ENCODE assay signal across 10 cellular contexts in the genomic region with DNA sequence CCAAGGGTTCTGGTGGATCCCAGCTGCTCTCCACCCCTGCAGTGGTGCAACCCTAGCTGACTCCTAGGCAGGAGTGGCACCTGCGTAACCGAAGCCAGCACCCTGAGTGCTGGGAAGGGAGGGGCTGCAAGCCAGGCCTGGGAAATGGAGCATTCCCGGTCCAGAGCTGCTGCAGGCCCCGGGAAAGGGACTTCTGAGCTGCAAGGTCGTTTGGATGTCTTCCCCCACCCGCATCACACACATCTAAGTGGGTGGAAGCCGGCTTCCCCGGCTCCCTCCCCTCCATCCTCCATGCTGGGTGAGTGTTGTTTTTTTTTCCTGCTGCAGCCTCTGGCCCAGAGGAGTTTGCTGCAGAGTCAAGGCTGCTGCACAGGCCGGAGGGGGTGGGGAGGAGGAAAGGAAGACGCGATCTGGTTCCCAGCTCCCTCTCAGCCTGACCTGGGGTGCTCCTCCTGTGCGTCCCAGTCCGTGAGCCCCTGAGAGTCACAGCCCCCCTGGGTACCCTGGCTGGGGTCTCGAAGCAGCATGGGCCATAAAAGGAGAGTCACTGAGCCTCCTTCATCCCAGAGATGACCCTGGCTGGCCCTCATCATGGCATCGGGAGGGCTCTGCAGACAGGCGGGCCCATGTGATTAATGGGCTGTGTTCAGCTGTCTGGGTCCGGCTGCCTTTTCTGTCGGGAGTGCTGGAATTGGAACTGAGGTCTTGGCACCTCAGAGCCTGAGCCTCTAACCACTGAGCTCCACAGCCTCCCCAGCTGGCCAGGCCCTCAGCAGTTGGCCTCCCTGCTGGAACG. TPM values are rescaled to one million over a fixed set of nuclear protein-coding genes. Genes with fewer than 3 reads are reported as not detected.
A peak's percentile ranks its signal among the peaks of the same experiment; 100 is the strongest.
DNase-seq lines count a peak whose midpoint lies in the region; TF ChIP-seq lines count a peak whose summit lies in the region.
"Had no signal": no experiment of that assay in that cellular context is flagged by ENCODE, and none has a peak within 500 bp of the region (broad histone marks: within the 10 kb centered on the region; RNA-seq: fewer than 3 reads in every experiment).

No MANE protein-coding gene starts in this region.

- H3K36me3 Mint-ChIP-seq in nephron (ENCODE audit: low read depth) = peaks cover 22% of the 10 kb centered on the region

- H3K4me3 ChIP-seq in ascending aorta (peak overlapping the region in 1 of 2 donors; percentile 5), cardiac muscle cell (no peak overlapping the region), tibial artery (no peak overlapping the region)

- H3K27ac ChIP-seq in ascending aorta (peak overlapping the region; percentile 51 to 53), cardiac muscle cell (peak overlapping the region; percentile 71), tibial artery (peak overlapping the region; percentile 71 to 72)
- H3K27ac ChIP-seq: VCaP had no signal

- peak overlapping the region in 1 of 3 experiments; percentile 9 for H3K4me3 Mint-ChIP-seq in nephron
- H3K4me3 Mint-ChIP-seq: activated T-cell treated with anti-CD3 and anti-CD28 coated beads, Interleukin-2, amount 50 U/mL, for 72 hours had no signal

- H3K27me3 Mint-ChIP-seq in nephron (ENCODE audit: low read depth) = no peaks in the 10 kb centered on the region

- TF ChIP-seq CTCF in ascending aorta (IDR thresholded peaks at IDR 0.05) = no peak
- TF ChIP-seq CTCF in cardiac muscle cell (IDR thresholded peaks at IDR 0.05; ENCODE audit: low read depth, low read length) = no peak
- TF ChIP-seq CTCF in nephron (IDR thresholded peaks at IDR 0.05; ENCODE audit: unreplicated experiment in 3 of 3) = no peak
- no peak for TF ChIP-seq CTCF in tibial artery (IDR thresholded peaks at IDR 0.05)

- intact Hi-C loops in ascending aorta (cut with DNase I) = loop anchor here (1.0 kb wide), 1 partner anchor 139 kb away; no protein-coding TSS in a partner anchor
- intact Hi-C loops in tibial artery (cut with DNase I; ENCODE audit: low total_unique reads) = loop anchor here (5.0 kb wide), 1 partner anchor 48 kb away; no protein-coding TSS in a partner anchor

- H3K4me1 ChIP-seq in ascending aorta = peaks cover 15 to 30% of the 10 kb centered on the region in 2 donors
- peaks cover 49% of the 10 kb centered on the region for H3K4me1 ChIP-seq in cardiac muscle cell (ENCODE audit: low read depth)
- H3K4me1 ChIP-seq in tibial artery = peaks cover 12 to 43% (median 40%) of the 10 kb centered on the region in 4 donors

- DNase-seq in ascending aorta (ENCODE audit: low spot score in 2 of 2) (no peak), cardiac muscle cell (ENCODE audit: low read depth in 1 of 2, low spot score in 1 of 2) (no peak), tibial artery (no peak), GM03348 (ENCODE audit: low spot score) (no peak), HT-29 (ENCODE audit: low spot score) (no peak), NCI-H1436 (lab: John Stamatoyannopoulos, UW) (no peak)
- DNase-seq: stimulated activated naive CD4-positive, alpha-beta T cell treated with Interleukin-2 at 50 U/mL for 16 hours had no signal

- H3K4me1 Mint-ChIP-seq in nephron = peaks cover 47% of the 10 kb centered on the region

- H3K9me3 ChIP-seq in ascending aorta = no peaks in the 10 kb centered on the region
- H3K9me3 ChIP-seq in cardiac muscle cell (ENCODE audit: low read depth) = no peaks in the 10 kb centered on the region
- H3K9me3 ChIP-seq in tibial artery = no peaks in the 10 kb centered on the region

- H3K9me3 Mint-ChIP-seq in nephron = no peaks in the 10 kb centered on the region
- H3K9me3 Mint-ChIP-seq: activated T-cell treated with anti-CD3 and anti-CD28 coated beads, Interleukin-2, amount 50 U/mL, for 72 hours had no signal

- H3K27ac Mint-ChIP-seq in nephron = peak overlapping the region; percentile 44 to 79 (median 62)
- H3K27ac Mint-ChIP-seq: activated T-cell treated with anti-CD3 and anti-CD28 coated beads, Interleukin-2, amount 50 U/mL, for 72 hours had no signal

- no peaks in the 10 kb centered on the region for H3K27me3 ChIP-seq in ascending aorta
- no peaks in the 10 kb centered on the region for H3K27me3 ChIP-seq in cardiac muscle cell
- no peaks in the 10 kb centered on the region for H3K27me3 ChIP-seq in tibial artery

- peaks cover 16 to 26% of the 10 kb centered on the region in 2 donors for H3K36me3 ChIP-seq in ascending aorta
- peaks cover 4% of the 10 kb centered on the region for H3K36me3 ChIP-seq in cardiac muscle cell
- H3K36me3 ChIP-seq in tibial artery = peaks cover 8 to 27% (median 26%) of the 10 kb centered on the region in 3 donors

RNA-seq across cellular contexts. Expression of a gene that starts 16.2 kb away (rescaled TPM):
- 56.8 TPM for total RNA-seq in ascending aorta
- total RNA-seq in cardiac muscle cell = 29.8 and 41.4 TPM in 2 replicates
- 13.7 and 20.1 TPM in 2 replicates for polyA plus RNA-seq in cardiac muscle cell
- total RNA-seq in HT-29 (2014; rRNA removed; shearing (Covaris generic)) = 7.6 and 10.0 TPM in 2 replicates

RNA-seq across cellular contexts. Expression of a gene that starts 41.9 kb away (rescaled TPM):
- total RNA-seq in ascending aorta = 64.9 TPM
- 2.7 and 5.4 TPM in 2 replicates for total RNA-seq in cardiac muscle cell
- 3.2 and 4.6 TPM in 2 replicates for polyA plus RNA-seq in cardiac muscle cell
- 8.3 and 11.9 TPM in 2 replicates for total RNA-seq in HT-29 (2014; rRNA removed; shearing (Covaris generic))
